In genomic region chr10:114239117-114239993, GRCh38 we compare ENCODE assay signal across 1 cellular context.
TF ChIP-seq lines count a peak whose summit lies in the region.

VWA2 (plus strand) TSS chr10:114239254; CDS start chr10:114248714, 9,460 bp downstream.

TF ChIP-seq in HEK293, 187 proteins besides CTCF, POLR2A, EP300 and RAD21 (continued from another document and continues in another):
- TF ChIP-seq PRDM10 (tag by site-specific recombination; IDR thresholded peaks at IDR 0.05) (no peak), PATZ1 (tag by site-specific recombination; IDR thresholded peaks at IDR 0.05) (peak; percentile 49; the same call in 1 of the 2 replicates), ZNF10 (tag by site-specific recombination; IDR thresholded peaks at IDR 0.05) (0 out of 2 replicates have a peak, but pooled peaks have one; percentile 38), ZNF624 (tag by site-specific recombination; IDR thresholded peaks at IDR 0.05) (no peak), ZNF362 (tag by site-specific recombination; IDR thresholded peaks at IDR 0.05) (peak; percentile 71), ZNF202 (tag by site-specific recombination; IDR thresholded peaks at IDR 0.05; ENCODE audit: borderline replicate concordance) (no peak), ZNF626 (tag by site-specific recombination; IDR thresholded peaks at IDR 0.05) (no peak), ZNF433 (tag by site-specific recombination; IDR thresholded peaks at IDR 0.05; ENCODE audit: low read depth) (no peak), KLF9 (tag by site-specific recombination; IDR thresholded peaks at IDR 0.05; ENCODE audit: low read depth) (no peak), ZNF121 (tag by site-specific recombination; IDR thresholded peaks at IDR 0.05) (no peak), ZNF324 (tag by site-specific recombination; IDR thresholded peaks at IDR 0.05) (no peak), ZNF792 (tag by site-specific recombination; IDR thresholded peaks at IDR 0.05) (no peak), ZBTB20 (tag by site-specific recombination; IDR thresholded peaks at IDR 0.05) (peak; percentile 62; the same call in 1 of the 2 replicates), ZFP69B (tag by site-specific recombination; IDR thresholded peaks at IDR 0.05) (peak; percentile 78), ZNF529 (tag by site-specific recombination; IDR thresholded peaks at IDR 0.05; ENCODE audit: insufficient replicate concordance) (no peak), KLF8 (tag by site-specific recombination; IDR thresholded peaks at IDR 0.05) (peak; percentile 33; the same call in 1 of the 2 replicates), MYNN (tag by site-specific recombination; IDR thresholded peaks at IDR 0.05; ENCODE audit: borderline replicate concordance) (no peak), GLIS2 (tag by site-specific recombination; IDR thresholded peaks at IDR 0.05) (peak; percentile 35), KLF7 (tag by site-specific recombination; IDR thresholded peaks at IDR 0.05; ENCODE audit: borderline replicate concordance) (no peak), REPIN1 (tag by site-specific recombination; IDR thresholded peaks at IDR 0.05; ENCODE audit: low read depth) (no peak), ZNF292 (tag by site-specific recombination; IDR thresholded peaks at IDR 0.05; ENCODE audit: borderline replicate concordance, low read depth) (no peak), ZBTB17 (tag by site-specific recombination; IDR thresholded peaks at IDR 0.05) (peak; percentile 48), ZNF16 (tag by site-specific recombination; IDR thresholded peaks at IDR 0.05; ENCODE audit: low read depth) (no peak), ATF2 (tag by site-specific recombination; IDR thresholded peaks at IDR 0.05; ENCODE audit: low read depth) (no peak), KLF1 (tag by site-specific recombination; IDR thresholded peaks at IDR 0.05) (peak; percentile 27; the same call in 1 of the 2 replicates), MEIS1 (CRISPR knock-in tag; IDR thresholded peaks at IDR 0.05; ENCODE audit: borderline replicate concordance) (no peak), KLF10 (tag by site-specific recombination; IDR thresholded peaks at IDR 0.05) (0 out of 2 replicates have a peak, but pooled peaks have one; percentile 19), BCL11A (tag by site-specific recombination; IDR thresholded peaks at IDR 0.05; ENCODE audit: low read depth) (no peak; the same call in 1 of the 2 replicates), ZNF266 (tag by site-specific recombination; IDR thresholded peaks at IDR 0.05; ENCODE audit: low read depth) (no peak), GLIS1 (tag by site-specific recombination; IDR thresholded peaks at IDR 0.05) (peak; percentile 28), ZNF26 (tag by site-specific recombination; IDR thresholded peaks at IDR 0.05) (no peak), BCL11B (tag by site-specific recombination; IDR thresholded peaks at IDR 0.05; ENCODE audit: low read depth) (no peak), ZNF560 (tag by site-specific recombination; IDR thresholded peaks at IDR 0.05; ENCODE audit: borderline replicate concordance) (no peak), MZF1 (tag by site-specific recombination; IDR thresholded peaks at IDR 0.05; ENCODE audit: borderline replicate concordance) (no peak), INSM2 (tag by site-specific recombination; IDR thresholded peaks at IDR 0.05) (no peak), ZNF843 (tag by site-specific recombination; IDR thresholded peaks at IDR 0.05) (peak; percentile 36; the same call in 1 of the 2 replicates), ZXDB (tag by site-specific recombination; IDR thresholded peaks at IDR 0.05) (peak; percentile 81), ZNF140 (tag by site-specific recombination; IDR thresholded peaks at IDR 0.05) (no peak), ZNF585B (tag by site-specific recombination; IDR thresholded peaks at IDR 0.05) (no peak), SCRT2 (tag by site-specific recombination; IDR thresholded peaks at IDR 0.05) (peak; percentile 91), PRDM1 (tag by site-specific recombination; IDR thresholded peaks at IDR 0.05) (no peak), ZNF366 (tag by site-specific recombination; conservative IDR thresholded peaks at IDR 0.05) (no peak; the same call in 1 of the 2 replicates), ZNF488 (tag by site-specific recombination; IDR thresholded peaks at IDR 0.05) (no peak), ZNF621 (tag by site-specific recombination; IDR thresholded peaks at IDR 0.05) (no peak), ZSCAN30 (tag by site-specific recombination; IDR thresholded peaks at IDR 0.05) (0 out of 2 replicates have a peak, but pooled peaks have one; percentile 3), ZBTB48 (tag by site-specific recombination; IDR thresholded peaks at IDR 0.05) (no peak), OSR2 (tag by site-specific recombination; IDR thresholded peaks at IDR 0.05) (no peak), ZNF768 (tag by site-specific recombination; IDR thresholded peaks at IDR 0.05) (no peak), ZBTB10 (tag by site-specific recombination; IDR thresholded peaks at IDR 0.05) (no peak), ZNF791 (tag by site-specific recombination; IDR thresholded peaks at IDR 0.05) (no peak), AEBP2 (tag by site-specific recombination; IDR thresholded peaks at IDR 0.05; ENCODE audit: borderline replicate concordance) (no peak), ZNF175 (tag by site-specific recombination; IDR thresholded peaks at IDR 0.05) (no peak), ZNF157 (tag by site-specific recombination; IDR thresholded peaks at IDR 0.05) (no peak), SCRT1 (tag by site-specific recombination; IDR thresholded peaks at IDR 0.05; ENCODE audit: borderline replicate concordance) (peak; percentile 36; the same call in 1 of the 2 replicates)
